7 cellular contexts compared by ENCODE assay signal in genomic region chr19:49361438-49362047, GRCh38. TPM values are rescaled to one million over a fixed set of nuclear protein-coding genes. Genes with fewer than 3 reads are reported as not detected.
DNase-seq lines count a peak whose midpoint lies in the region; ATAC-seq and TF ChIP-seq lines count a peak whose summit lies in the region.

No MANE protein-coding gene starts in this region.

- H3K27me3 ChIP-seq in H9 (ENCODE audit: insufficient read depth, low read length) (no peaks in the 10 kb centered on the region), foreskin keratinocyte (no peaks in the 10 kb centered on the region)

- H3K36me3 Mint-ChIP-seq in H9 (ENCODE audit: insufficient read depth in 1 of 3, low read depth in 3 of 3) (peaks cover 26 to 34% (median 30%) of the 10 kb centered on the region in 3 experiments; a peak in 6 of 7 replicates), neural crest cell (ENCODE audit: low read depth) (peaks cover 8% of the 10 kb centered on the region)

- H2BK12ac ChIP-seq in H9 (ENCODE audit: insufficient read length, low read depth, low read length): peak overlapping the region; percentile 79

- no peaks in the 10 kb centered on the region for H3K9me3 Mint-ChIP-seq in H9
- H3K9me3 Mint-ChIP-seq in neural crest cell: no peaks in the 10 kb centered on the region

- H3K27ac ChIP-seq in H9 (ENCODE audit: insufficient read length, low read depth, low read length) (no peak overlapping the region), foreskin keratinocyte (peak overlapping the region; percentile 70)

- H3K9ac ChIP-seq in H9 (ENCODE audit: extremely low read depth, insufficient read length, low read length): peak overlapping the region; percentile 96

- H4K91ac ChIP-seq in H9 (ENCODE audit: insufficient read length, low read depth, low read length): peak overlapping the region; percentile 95

- H2AFZ ChIP-seq in H9 (ENCODE audit: low read length): no peak overlapping the region

- ATAC-seq in foreskin keratinocyte (no peak), HG03175 (IDR thresholded peaks at IDR 0.05; ENCODE audit: unreplicated experiment) (no peak), HG02981 (IDR thresholded peaks at IDR 0.05; ENCODE audit: unreplicated experiment) (no peak)

- H3K56ac ChIP-seq in H9 (ENCODE audit: insufficient read length, low read depth, low read length): no peak overlapping the region

- H3K4me3 Mint-ChIP-seq in H9 (no peak overlapping the region), neural crest cell (no peak overlapping the region)

- no peak overlapping the region for H4K8ac ChIP-seq in H9 (replicated peaks; ENCODE audit: insufficient read length, low read depth, low read length)

- H3K27me3 Mint-ChIP-seq in H9 (ENCODE audit: low read depth) (peaks cover 3% of the 10 kb centered on the region), neural crest cell (ENCODE audit: low read depth) (peaks cover 5% of the 10 kb centered on the region)

- no peak overlapping the region; the same call in 1 of the 2 replicates for H2BK15ac ChIP-seq in H9 (ENCODE audit: low read depth, low read length)

- peaks cover 8% of the 10 kb centered on the region for H3K23me2 ChIP-seq in H9 (ENCODE audit: insufficient read length, low read depth, low read length, poor library complexity, severe bottlenecking)

- H3K79me1 ChIP-seq in H9 (ENCODE audit: insufficient read depth, low read depth, low read length, poor library complexity, severe bottlenecking): peaks cover 6% of the 10 kb centered on the region

- H3K4ac ChIP-seq in H9 (ENCODE audit: low read depth, low read length): peak overlapping the region; percentile 100

- H3K4me1 ChIP-seq in H9 (ENCODE audit: insufficient read depth, low read length) (no peaks in the 10 kb centered on the region; the same call in 1 of the 2 replicates), foreskin keratinocyte (no peaks in the 10 kb centered on the region)

- H3K14ac ChIP-seq in H9 (ENCODE audit: insufficient read depth, low read length): peak overlapping the region; percentile 98

- in situ Hi-C loops in SK-MEL-5 (cut with HindIII; ENCODE audit: low pct_unique_long_range_greater_than_20kb, low sequenced_read_pairs): no loop called here

- H3K4me2 ChIP-seq in H9 (ENCODE audit: insufficient read depth, insufficient read length, low read length): peak overlapping the region; percentile 96

- H3K27ac Mint-ChIP-seq in H9: peak overlapping the region; percentile 97 to 98 (median 98); a peak in 6 of 7 replicates
- H3K27ac Mint-ChIP-seq in neural crest cell (ENCODE audit: unreplicated experiment): no peak overlapping the region

- H2BK120ac ChIP-seq in H9 (ENCODE audit: low read depth, low read length, poor library complexity, severe bottlenecking): peak overlapping the region; percentile 94

- H3K79me2 ChIP-seq in H9 (ENCODE audit: insufficient read depth, low read length): peaks cover 6% of the 10 kb centered on the region; the same call in 1 of the 2 replicates

- H4K5ac ChIP-seq in H9 (ENCODE audit: insufficient read length, low read depth, low read length): peak overlapping the region; percentile 49

- H3K18ac ChIP-seq in H9 (ENCODE audit: insufficient read length, low read depth, low read length): peak overlapping the region; percentile 99

- H4K20me1 ChIP-seq in H9 (ENCODE audit: control insufficient read depth, insufficient read depth, insufficient read length): no peaks in the 10 kb centered on the region

- H2BK5ac ChIP-seq in H9 (ENCODE audit: insufficient read length, low read length): peak overlapping the region; percentile 58

- peak; percentile 73 for DNase-seq in H9
- DNase-seq in SK-MEL-5 (ENCODE audit: low read depth, low spot score): peak; percentile 70
- peak in 1 of 2 donors; percentile 42 for DNase-seq in foreskin keratinocyte
- peak; percentile 57 for DNase-seq in neural crest cell (ENCODE audit: low read depth, low spot score)
- DNase-seq in NCI-H2029 treated with DMSO at 0.1 percent for 48 hours (lab: John Stamatoyannopoulos, UW): no peak

- H2AK5ac ChIP-seq in H9 (ENCODE audit: insufficient read length, low read length): no peak overlapping the region

- no peak overlapping the region for H3K23ac ChIP-seq in H9 (ENCODE audit: insufficient read length, low read depth, low read length)

- peak overlapping the region; percentile 93 for H3T11ph ChIP-seq in H9 (ENCODE audit: low read length)

- no CpG with 5 or more reads among the region's 27 CpGs for WGBS in H9 (ENCODE audit: extremely low coverage, insufficient read length, low lambda C conversion rate)

- H3K4me1 Mint-ChIP-seq in H9 (peaks cover 4 to 24% of the 10 kb centered on the region in 2 experiments), neural crest cell (peaks cover 26% of the 10 kb centered on the region)

- H2BK20ac ChIP-seq in H9 (ENCODE audit: low read depth, low read length, poor library complexity, severe bottlenecking): no peak overlapping the region

- H3K9me3 ChIP-seq in H9 (ENCODE audit: control insufficient read depth, low read depth, low read length): no peaks in the 10 kb centered on the region

- TF ChIP-seq CTCF in H9 (conservative IDR thresholded peaks at IDR 0.05): no peak
- TF ChIP-seq CTCF in foreskin keratinocyte (conservative IDR thresholded peaks at IDR 0.05): no peak
- no peak for TF ChIP-seq CTCF in neural crest cell (conservative IDR thresholded peaks at IDR 0.05)

RNA-seq across cellular contexts. Expression of gene TEAD2, which starts 0.7 kb away (rescaled TPM):
- 118 and 126 TPM in 2 replicates for total RNA-seq in H9 (2021)
- 15.0 and 17.4 TPM in 2 replicates for total RNA-seq in SK-MEL-5 (2014; rRNA removed; shearing (Covaris generic))
- polyA plus RNA-seq in SK-MEL-5 (2015; cell fraction: cytosol; rRNA removed): 19.6 and 23.9 TPM in 2 replicates
- 14.8 and 21.0 TPM in 2 replicates for polyA plus RNA-seq in SK-MEL-5 (2015; cell fraction: nucleus; rRNA removed)
- total RNA-seq in foreskin keratinocyte: 26.7 and 34.0 TPM in 2 replicates
- polyA plus RNA-seq in foreskin keratinocyte: 23.8 and 26.1 TPM in 2 replicates
- total RNA-seq in neural crest cell: 153 and 164 TPM in 2 replicates

RNA-seq across cellular contexts. Expression of gene DKKL1, which starts 2.1 kb away (rescaled TPM):
- total RNA-seq in H9 (2021): 2.3 and 3.5 TPM in 2 replicates
- 0.53 and 0.59 TPM in 2 replicates for total RNA-seq in SK-MEL-5 (2014; rRNA removed; shearing (Covaris generic))
- 0.51 and 3.4 TPM in 2 replicates for polyA plus RNA-seq in SK-MEL-5 (2015; cell fraction: cytosol; rRNA removed)
- not detected in 2 replicates for polyA plus RNA-seq in SK-MEL-5 (2015; cell fraction: nucleus; rRNA removed)
- 0.25 and 0.31 TPM in 2 replicates for total RNA-seq in foreskin keratinocyte
- 0.15 TPM in 1 of 2 replicates, not detected in the other for polyA plus RNA-seq in foreskin keratinocyte
- 1.9 and 2.0 TPM in 2 replicates for total RNA-seq in neural crest cell

RNA-seq across cellular contexts. Expression of gene CD37, which starts 26.3 kb away (rescaled TPM):
- not detected in 2 replicates for total RNA-seq in H9 (2021)
- total RNA-seq in SK-MEL-5 (2014; rRNA removed; shearing (Covaris generic)): not detected in 2 replicates
- not detected in 2 replicates for polyA plus RNA-seq in SK-MEL-5 (2015; cell fraction: cytosol; rRNA removed)
- not detected in 2 replicates for polyA plus RNA-seq in SK-MEL-5 (2015; cell fraction: nucleus; rRNA removed)
- not detected in 2 replicates for total RNA-seq in foreskin keratinocyte
- polyA plus RNA-seq in foreskin keratinocyte: not detected in 2 replicates
- total RNA-seq in neural crest cell: not detected in 2 replicates

RNA-seq across cellular contexts. Expression of gene KASH5, which starts 26.5 kb away (rescaled TPM):
- 0.39 TPM in 1 of 2 replicates, not detected in the other for total RNA-seq in H9 (2021)
- 0.19 TPM in 1 of 2 replicates, not detected in the other for total RNA-seq in SK-MEL-5 (2014; rRNA removed; shearing (Covaris generic))
- 0.28 and 0.44 TPM in 2 replicates for polyA plus RNA-seq in SK-MEL-5 (2015; cell fraction: cytosol; rRNA removed)
- 5.1 and 9.8 TPM in 2 replicates for polyA plus RNA-seq in SK-MEL-5 (2015; cell fraction: nucleus; rRNA removed)
- total RNA-seq in foreskin keratinocyte: not detected in 2 replicates
- not detected in 2 replicates for polyA plus RNA-seq in foreskin keratinocyte
- not detected in 2 replicates for total RNA-seq in neural crest cell

RNA-seq across cellular contexts. Expression of gene SLC6A16, which starts 36.6 kb away (rescaled TPM):
- total RNA-seq in H9 (2021): 2.9 and 3.2 TPM in 2 replicates
- total RNA-seq in SK-MEL-5 (2014; rRNA removed; shearing (Covaris generic)): 0.05 TPM in 1 of 2 replicates, not detected in the other
- polyA plus RNA-seq in SK-MEL-5 (2015; cell fraction: cytosol; rRNA removed): 0.05 and 0.06 TPM in 2 replicates
- not detected in 2 replicates for polyA plus RNA-seq in SK-MEL-5 (2015; cell fraction: nucleus; rRNA removed)
- total RNA-seq in foreskin keratinocyte: 0.17 TPM in 1 of 2 replicates, not detected in the other
- polyA plus RNA-seq in foreskin keratinocyte: 0.25 TPM in 1 of 2 replicates, not detected in the other
- 7.4 and 9.4 TPM in 2 replicates for total RNA-seq in neural crest cell
